Comparison of ENCODE assay signal across 11 cellular contexts in genomic region chr15:98043160-98044059, GRCh38.
"Had no signal": no experiment of that assay in that cellular context is flagged by ENCODE, and none has a peak within 500 bp of the region (broad histone marks: within the 10 kb centered on the region; RNA-seq: fewer than 3 reads in every experiment).

No MANE protein-coding gene starts in this region.

- H3K9me3 Mint-ChIP-seq: activated naive CD4-positive, alpha-beta T cell treated with anti-CD3 and anti-CD28 coated beads, Interleukin-2, amount 50 U/mL, for 24 hours had no signal

- H3K27me3 ChIP-seq: brain microvascular endothelial cell, thyroid gland had no signal

- H3K36me3 Mint-ChIP-seq: activated naive CD4-positive, alpha-beta T cell treated with anti-CD3 and anti-CD28 coated beads, Interleukin-2, amount 50 U/mL, for 24 hours; naive thymus-derived CD8-positive, alpha-beta T cell had no signal

- H3K36me3 ChIP-seq: brain microvascular endothelial cell, thyroid gland had no signal

- H3K27me3 Mint-ChIP-seq: activated naive CD4-positive, alpha-beta T cell treated with anti-CD3 and anti-CD28 coated beads, Interleukin-2, amount 50 U/mL, for 24 hours; activated T-cell treated with anti-CD3 and anti-CD28 coated beads, Interleukin-2, amount 50 U/mL, for 24 hours; effector memory CD8-positive, alpha-beta T cell had no signal

- H3K27ac Mint-ChIP-seq: activated naive CD4-positive, alpha-beta T cell treated with anti-CD3 and anti-CD28 coated beads, Interleukin-2, amount 50 U/mL, for 24 hours; activated T-cell treated with anti-CD3 and anti-CD28 coated beads, Interleukin-2, amount 50 U/mL, for 24 hours; dendritic cell treated with granulocyte-macrophage colony-stimulating factor and Interleukin-4, amounts not matched to agents 40 ng/mL and 50 ng/mL, for 4 days; effector memory CD8-positive, alpha-beta T cell; naive thymus-derived CD8-positive, alpha-beta T cell had no signal

- ATAC-seq: effector memory CD8-positive, alpha-beta T cell; mucosa of descending colon; naive thymus-derived CD8-positive, alpha-beta T cell had no signal

- H3K4me3 ChIP-seq: lung, mucosa of descending colon, thyroid gland had no signal

- H3K9me3 ChIP-seq: mucosa of descending colon, thyroid gland had no signal

- DNase-seq: activated effector memory CD4-positive, alpha-beta T cell treated with Interleukin-2 at 50 U/mL for 16 hours; activated T-cell treated with anti-CD3 and anti-CD28 coated beads, Interleukin-2, amount 50 U/mL, for 24 hours; brain microvascular endothelial cell; effector memory CD8-positive, alpha-beta T cell; naive thymus-derived CD8-positive, alpha-beta T cell; thyroid gland had no signal

- H3K4me1 Mint-ChIP-seq: activated naive CD4-positive, alpha-beta T cell treated with anti-CD3 and anti-CD28 coated beads, Interleukin-2, amount 50 U/mL, for 24 hours; naive thymus-derived CD8-positive, alpha-beta T cell had no signal

- H3K4me3 Mint-ChIP-seq: activated naive CD4-positive, alpha-beta T cell treated with anti-CD3 and anti-CD28 coated beads, Interleukin-2, amount 50 U/mL, for 24 hours; activated T-cell treated with anti-CD3 and anti-CD28 coated beads, Interleukin-2, amount 50 U/mL, for 24 hours; dendritic cell treated with granulocyte-macrophage colony-stimulating factor and Interleukin-4, amounts not matched to agents 40 ng/mL and 50 ng/mL, for 4 days; effector memory CD8-positive, alpha-beta T cell; naive thymus-derived CD8-positive, alpha-beta T cell had no signal

- H3K27ac ChIP-seq: brain microvascular endothelial cell, epithelial cell of prostate, thyroid gland had no signal
